27 cellular contexts compared by ENCODE assay signal in the genomic region with DNA sequence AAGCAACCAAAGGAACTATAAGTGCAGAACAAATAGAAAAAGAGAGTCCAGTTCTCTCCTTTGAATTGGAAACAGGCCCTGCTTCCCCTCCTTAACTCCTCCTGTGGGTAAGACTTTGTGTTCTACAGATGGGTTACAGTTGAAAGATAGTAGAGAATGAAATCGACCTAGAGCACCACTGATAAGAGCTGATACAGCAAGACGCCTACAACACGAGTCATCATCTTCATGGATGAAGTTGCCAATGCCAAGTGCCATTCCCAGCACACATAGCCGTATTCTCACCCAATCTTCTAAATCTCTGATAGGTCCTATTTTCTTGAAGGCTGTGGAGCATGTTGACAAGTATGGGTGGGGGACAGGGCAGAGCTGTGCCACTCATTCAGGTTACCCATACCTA.
"Had no signal": no experiment of that assay in that cellular context is flagged by ENCODE, and none has a peak within 500 bp of the region (broad histone marks: within the 10 kb centered on the region; RNA-seq: fewer than 3 reads in every experiment).

No MANE protein-coding gene starts in this region.

- H3K4me3 ChIP-seq: Peyer's patch, SJCRH30, SK-N-MC had no signal

- H3K27me3 ChIP-seq: Peyer's patch, SJCRH30 had no signal

- DNase-seq: activated B cell treated with CpG ODN at 0.5 μM for 24 hours; activated CD4-positive, alpha-beta memory T cell treated with anti-CD3 and anti-CD28 coated beads, Interleukin-2, amount 10 ng/mL, durations not matched to agents 7 days and 5 days; activated CD4-positive, alpha-beta T cell treated with anti-CD3 and anti-CD28 coated beads for 1 hour; activated CD4-positive, alpha-beta T cell treated with anti-CD3 and anti-CD28 coated beads for 48 hours; activated CD8-positive, alpha-beta memory T cell treated with anti-CD3 and anti-CD28 coated beads for 24 hours; activated CD8-positive, alpha-beta memory T cell treated with anti-CD3 and anti-CD28 coated beads, Interleukin-2, amount 10 ng/mL, durations not matched to agents 7 days and 5 days; activated CD8-positive, alpha-beta memory T cell treated with anti-CD3 and anti-CD28 coated beads, Interleukin-2, amount 50 U/mL, for 48 hours; activated effector memory CD4-positive, alpha-beta T cell treated with Interleukin-2 at 50 U/mL for 16 hours; activated naive CD4-positive, alpha-beta T cell treated with anti-CD3 and anti-CD28 coated beads, Interleukin-2, amount 10 ng/mL, durations not matched to agents 7 days and 5 days; activated naive CD8-positive, alpha-beta T cell treated with anti-CD3 and anti-CD28 coated beads, Interleukin-2, amount 50 U/mL, for 24 hours; activated T-cell treated with anti-CD3 and anti-CD28 coated beads, Interleukin-2, amount 50 U/mL, for 48 hours; amniotic stem cell; aorta; MM.1S; MV-4-11; NCI-H1092; NCI-H1436 treated with DMSO at 0.1 percent for 48 hours; NCI-H2029; NCI-H510A; NCI-H526; NK-92 treated with Interleukin-12 subunit alpha and Interleukin-12 subunit beta, amount 100 ng/mL, for 24 hours; PC-3; Peyer's patch; Right ventricle myocardium superior; T1000 had no signal

- H3K4me1 ChIP-seq: Peyer's patch had no signal

- H3K9me3 ChIP-seq: Peyer's patch, SJCRH30 had no signal

- ATAC-seq: activated CD8-positive, alpha-beta memory T cell treated with anti-CD3 and anti-CD28 coated beads, Interleukin-2, amount 10 ng/mL, durations not matched to agents 7 days and 5 days; activated naive CD8-positive, alpha-beta T cell treated with anti-CD3 and anti-CD28 coated beads, Interleukin-2, amount 50 U/mL, for 24 hours; PC-3 had no signal

- H3K36me3 ChIP-seq: Peyer's patch, SJCRH30 had no signal
